Comparison of ENCODE assay signal across 11 cellular contexts in the genomic region with DNA sequence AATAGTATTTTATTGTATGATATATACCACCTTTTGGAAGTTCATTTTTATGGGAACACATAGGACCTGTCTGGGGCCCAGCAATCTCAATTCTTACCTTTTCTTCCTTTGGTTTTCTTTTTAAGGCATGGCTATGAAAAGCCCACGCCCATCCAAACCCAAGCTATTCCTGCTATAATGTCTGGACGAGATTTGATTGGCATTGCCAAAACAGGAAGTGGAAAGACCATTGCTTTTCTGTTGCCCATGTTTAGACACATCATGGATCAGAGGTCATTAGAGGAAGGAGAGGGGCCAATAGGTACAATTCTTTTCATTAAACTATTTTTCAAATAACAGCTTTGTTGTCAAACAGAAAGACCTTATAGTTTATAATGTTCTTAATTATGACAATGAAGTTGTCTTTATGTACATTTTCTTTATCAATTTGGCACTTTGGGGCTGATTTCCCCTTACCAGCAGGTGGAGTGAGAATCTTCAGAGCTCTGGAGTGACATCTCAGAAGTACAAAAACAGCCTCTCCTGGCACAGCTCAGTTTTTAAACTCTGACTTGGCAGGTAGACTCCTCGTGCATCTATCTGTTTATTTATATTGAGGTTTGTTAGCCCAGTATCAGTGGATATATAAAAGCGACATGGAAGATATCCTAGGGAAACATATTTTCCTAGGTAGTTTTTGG. TPM values are rescaled to one million over a fixed set of nuclear protein-coding genes. Genes with fewer than 3 reads are reported as not detected.
DNase-seq lines count a peak whose midpoint lies in the region; ATAC-seq, FAIRE-seq and TF ChIP-seq lines count a peak whose summit lies in the region.
"Had no signal": no experiment of that assay in that cellular context is flagged by ENCODE, and none has a peak within 500 bp of the region (broad histone marks: within the 10 kb centered on the region; RNA-seq: fewer than 3 reads in every experiment).

No MANE protein-coding gene starts in this region.

- H3K4me3 ChIP-seq in A549 (no peak overlapping the region), GM12865 (ENCODE audit: low read depth, low read length) (no peak overlapping the region), SJSA1 (no peak overlapping the region), fibroblast of villous mesenchyme (ENCODE audit: low read depth, low read length) (no peak overlapping the region), SJCRH30 (no peak overlapping the region)
- H3K4me3 ChIP-seq: mucosa of descending colon had no signal

- H3K27me3 ChIP-seq in SJSA1 (replicated peaks): no peaks in the 10 kb centered on the region
- H3K27me3 ChIP-seq in SJCRH30: no peaks in the 10 kb centered on the region

- DNase-seq in A549 (ENCODE audit: low read depth in 1 of 2, low spot score in 1 of 2) (peak in 1 of 2 experiments; percentile 13), GM12865 (ENCODE audit: low read depth) (peak; percentile 18), SJSA1 (ENCODE audit: low read depth in 1 of 2, low spot score in 2 of 2) (no peak), fibroblast of villous mesenchyme (ENCODE audit: low read depth) (peak; percentile 8), NCI-H82 treated with DMSO at 0.1 percent for 48 hours (lab: John Stamatoyannopoulos, UW; ENCODE audit: unreplicated experiment) (no peak), SJCRH30 (no peak), frontal cortex (ENCODE audit: low spot score in 2 of 2) (no peak)
- DNase-seq: aorta, COR-L47, mucosa of descending colon had no signal

- H3K27ac ChIP-seq in A549 (no peak overlapping the region), SJSA1 (peak overlapping the region; percentile 49), SJCRH30 (no peak overlapping the region)

- WGBS in A549 (ENCODE audit: missing lambda C conversion rate): 72% methylated on average over 4 of the region's 4 CpGs

- H3K4me1 ChIP-seq in A549 (no peaks in the 10 kb centered on the region), SJSA1 (replicated peaks) (peaks cover 24% of the 10 kb centered on the region), SJCRH30 (no peaks in the 10 kb centered on the region)

- TF ChIP-seq EP300 in A549 (IDR thresholded peaks at IDR 0.05): no peak

- no peak for TF ChIP-seq POLR2A in A549 (IDR thresholded peaks at IDR 0.05; ENCODE audit: low read length)

- TF ChIP-seq CTCF in A549 (IDR thresholded peaks at IDR 0.05) (peak; percentile 16; the same call in 1 of the 3 replicates), GM12865 (IDR thresholded peaks at IDR 0.05; ENCODE audit: insufficient read depth, low read depth, low read length, missing control alignments) (peak; percentile 15), fibroblast of villous mesenchyme (IDR thresholded peaks at IDR 0.05; ENCODE audit: insufficient read depth, low read depth, low read length) (peak; percentile 19)

- POLR2A ChIA-PET in A549 (lab: Yijun Ruan, JAX): interaction anchor here (0.9 to 1.0 kb wide), 2 partner anchors 61 to 120 kb away, joined by 3 read pairs; a partner anchor contains a TSS

- CTCF ChIA-PET in A549 (lab: Yijun Ruan, JAX): interaction anchor here (0.6 to 1.3 kb wide), 7 partner anchors 9 to 121 kb away, joined by 3 to 4 read pairs (median 3); a partner anchor contains a TSS

- H3K9me3 ChIP-seq in A549 (no peaks in the 10 kb centered on the region), SJSA1 (replicated peaks) (no peaks in the 10 kb centered on the region), SJCRH30 (replicated peaks) (no peaks in the 10 kb centered on the region)
- H3K9me3 ChIP-seq: mucosa of descending colon had no signal

- ATAC-seq in A549: peak in 1 of 2 experiments; percentile 55; a peak in 2 of 6 replicates
- ATAC-seq in activated CD4-positive, CD25-positive, alpha-beta regulatory T cell treated with anti-CD3 and anti-CD28 coated beads, Interleukin-2, amount 50 U/mL, for 24 hours: no peak
- ATAC-seq: mucosa of descending colon had no signal

- no peak for FAIRE-seq in A549 (lab: Jason Lieb, UNC)
- FAIRE-seq in frontal cortex (lab: Jason Lieb, UNC): no peak

- peaks cover 75% of the 10 kb centered on the region for H3K36me3 ChIP-seq in SJSA1
- H3K36me3 ChIP-seq in SJCRH30: peaks cover 84% of the 10 kb centered on the region

- H3K4me2 ChIP-seq in A549: no peak overlapping the region

- peak in 1 of 2 experiments; percentile 18; a peak in 1 of 5 replicates for TF ChIP-seq RAD21 in A549 (conservative IDR thresholded peaks at IDR 0.05 in 1 of 2, IDR thresholded peaks at IDR 0.05 in 1 of 2)

TF ChIP-seq in A549, 52 proteins besides CTCF, POLR2A, EP300 and RAD21:
- TF ChIP-seq RFX5 (IDR thresholded peaks at IDR 0.05) (no peak), SMC3 (IDR thresholded peaks at IDR 0.05) (0 out of 3 replicates have a peak, but pooled peaks have one; percentile 17)

RNA-seq across cellular contexts. Expression of a gene that starts 25.8 kb away (rescaled TPM):
- polyA plus RNA-seq in A549 (2011; rRNA removed) (74.7 and 104 TPM in 2 replicates), A549 (2017; fragmentation: RNase III; extraction: RNeasy Plus Mini Kit Qiagen cat#74134 plus additional on column Dnase treatment) (97.9 to 104 TPM (median 103 TPM) in 3 replicates)
- polyA plus RNA-seq in A549 (2012; cell fraction: cytosol; rRNA removed): 25.4 and 28.7 TPM in 2 replicates
- 21.8 and 22.8 TPM in 2 replicates for polyA plus RNA-seq in A549 (2012; cell fraction: nucleus; rRNA removed)
- polyA minus RNA-seq in A549 (2011; rRNA and poly(A)+ RNA removed): 35.0 and 48.8 TPM in 2 replicates
- total RNA-seq in SJSA1 (2014; rRNA removed; shearing (Covaris generic)): 48.7 and 53.6 TPM in 2 replicates
- total RNA-seq in fibroblast of villous mesenchyme (26.1 and 29.8 TPM in 2 replicates), frontal cortex (24.1 TPM)
- total RNA-seq in SJCRH30 (2014; rRNA removed; shearing (Covaris generic)): 84.0 and 102 TPM in 2 replicates

RNA-seq across cellular contexts. Expression of a gene that starts 46.0 kb away (rescaled TPM):
- 18.0 and 26.2 TPM in 2 replicates for polyA plus RNA-seq in A549 (2011; rRNA removed)
- polyA plus RNA-seq in A549 (2012; cell fraction: cytosol; rRNA removed): 10.5 and 10.7 TPM in 2 replicates
- 3.0 and 4.7 TPM in 2 replicates for polyA plus RNA-seq in A549 (2012; cell fraction: nucleus; rRNA removed)
- polyA plus RNA-seq in A549 (2017; fragmentation: RNase III; extraction: RNeasy Plus Mini Kit Qiagen cat#74134 plus additional on column Dnase treatment): 18.5 to 23.8 TPM (median 22.6 TPM) in 3 replicates
- 3.1 and 3.4 TPM in 2 replicates for polyA minus RNA-seq in A549 (2011; rRNA and poly(A)+ RNA removed)
- total RNA-seq in SJSA1 (2014; rRNA removed; shearing (Covaris generic)): 29.3 and 34.2 TPM in 2 replicates
- 21.9 and 33.2 TPM in 2 replicates for total RNA-seq in fibroblast of villous mesenchyme
- 27.5 and 31.4 TPM in 2 replicates for total RNA-seq in SJCRH30 (2014; rRNA removed; shearing (Covaris generic))
- 100 TPM for total RNA-seq in frontal cortex

Comparison
In these comparisons a context has a peak if more than half of its experiments do, and no peak if none do; other contexts are left out.
1. DNase-seq: peak in GM12865 (single experiment) and fibroblast of villous mesenchyme (single experiment); none in SJSA1 (0 of 2), NCI-H82 treated with DMSO at 0.1 percent for 48 hours (single experiment), SJCRH30 (0 of 2) and frontal cortex (0 of 2).
2. Peak in every context shown above with its lines, with median percentiles within 50 percentile points of each other: CTCF ChIP-seq.